ENCODE assay signal across 14 cellular contexts in genomic region chr1:214864896-214865688, GRCh38.
DNase-seq lines count a peak whose midpoint lies in the region; ATAC-seq, FAIRE-seq and TF ChIP-seq lines count a peak whose summit lies in the region.
"Had no signal": no experiment of that assay in that cellular context is flagged by ENCODE, and none has a peak within 500 bp of the region (broad histone marks: within the 10 kb centered on the region; RNA-seq: fewer than 3 reads in every experiment).

No MANE protein-coding gene starts in this region.

- CTCF ChIA-PET in MCF 10A (lab: Yijun Ruan, JAX) = no interaction called here

- H3K9me3 ChIP-seq in breast epithelium = no peaks in the 10 kb centered on the region
- H3K9me3 ChIP-seq in astrocyte (ENCODE audit: insufficient read depth, low read depth, low read length) = no peaks in the 10 kb centered on the region
- H3K9me3 ChIP-seq in WERI-Rb-1 (ENCODE audit: severe bottlenecking) = no peaks in the 10 kb centered on the region
- no peaks in the 10 kb centered on the region for H3K9me3 ChIP-seq in suprapubic skin
- H3K9me3 ChIP-seq: neutrophil had no signal

- no peak overlapping the region for H3K27ac ChIP-seq in breast epithelium
- no peak overlapping the region for H3K27ac ChIP-seq in astrocyte (ENCODE audit: low read depth, low read length)
- no peak overlapping the region for H3K27ac ChIP-seq in WERI-Rb-1
- no peak overlapping the region for H3K27ac ChIP-seq in suprapubic skin
- H3K27ac ChIP-seq: neutrophil had no signal

- H3K4me3 Mint-ChIP-seq in MCF 10A (ENCODE audit: unreplicated experiment) (peak overlapping the region; percentile 17), astrocyte (ENCODE audit: unreplicated experiment) (no peak overlapping the region)
- H3K4me3 Mint-ChIP-seq: memory B cell had no signal

- H3K4me1 Mint-ChIP-seq in MCF 10A (ENCODE audit: insufficient read depth, unreplicated experiment) (peaks cover 49% of the 10 kb centered on the region), astrocyte (ENCODE audit: low read depth, unreplicated experiment) (peaks cover 10% of the 10 kb centered on the region)
- H3K4me1 Mint-ChIP-seq: memory B cell had no signal

- H3K9ac ChIP-seq in astrocyte (ENCODE audit: low read length) = no peak overlapping the region

- peak overlapping the region; percentile 37 for H3K27ac Mint-ChIP-seq in MCF 10A (ENCODE audit: low read depth, unreplicated experiment)
- H3K27ac Mint-ChIP-seq in astrocyte (ENCODE audit: unreplicated experiment) = no peak overlapping the region
- H3K27ac Mint-ChIP-seq: memory B cell had no signal

- H2AFZ ChIP-seq in astrocyte (ENCODE audit: low read depth, low read length) = no peak overlapping the region

- H3K36me3 ChIP-seq in breast epithelium (peaks cover 4% of the 10 kb centered on the region), astrocyte (ENCODE audit: insufficient read depth, low read length) (no peaks in the 10 kb centered on the region), WERI-Rb-1 (no peaks in the 10 kb centered on the region), suprapubic skin (no peaks in the 10 kb centered on the region)
- H3K36me3 ChIP-seq: neutrophil had no signal

- TF ChIP-seq CTCF in MCF 10A (IDR thresholded peaks at IDR 0.05; ENCODE audit: unreplicated experiment) (no peak), breast epithelium (IDR thresholded peaks at IDR 0.05) (no peak), astrocyte (IDR thresholded peaks at IDR 0.05; ENCODE audit: insufficient read depth, low read depth, low read length) (no peak), WERI-Rb-1 (IDR thresholded peaks at IDR 0.05; ENCODE audit: low read depth, low read length) (no peak), suprapubic skin (IDR thresholded peaks at IDR 0.05) (no peak)

- H3K4me3 ChIP-seq in breast epithelium = no peak overlapping the region
- H3K4me3 ChIP-seq in astrocyte (ENCODE audit: insufficient read depth, low read depth, low read length) = no peak overlapping the region
- no peak overlapping the region for H3K4me3 ChIP-seq in WERI-Rb-1 (ENCODE audit: low read depth, low read length)
- no peak overlapping the region for H3K4me3 ChIP-seq in suprapubic skin

- no TSS peak for BruUV-seq in MCF 10A (replicated peaks; lab: Mats Ljungman, UMichigan)

- 84% methylated on average over 3 of the region's 3 CpGs for WGBS in suprapubic skin

- H3K4me1 ChIP-seq in breast epithelium (no peaks in the 10 kb centered on the region), astrocyte (ENCODE audit: insufficient read depth, low read length) (no peaks in the 10 kb centered on the region), suprapubic skin (no peaks in the 10 kb centered on the region)

- peak; percentile 97 for DNase-seq in MCF 10A (ENCODE audit: unreplicated experiment)
- DNase-seq in breast epithelium (ENCODE audit: low spot score in 2 of 2) = no peak
- peak; percentile 69 for DNase-seq in astrocyte (ENCODE audit: low read depth)
- peak; percentile 57 for DNase-seq in fibroblast of the conjunctiva (ENCODE audit: low read depth)
- DNase-seq in WERI-Rb-1 = no peak
- no peak for DNase-seq in foreskin melanocyte
- no peak for DNase-seq in suprapubic skin (ENCODE audit: low spot score in 2 of 2)
- DNase-seq: DMS153; NCI-H1105 treated with DMSO at 0.1 percent for 48 hours; stimulated activated naive CD4-positive, alpha-beta T cell treated with Interleukin-2 at 50 U/mL for 16 hours had no signal

- no peaks in the 10 kb centered on the region for H3K27me3 ChIP-seq in breast epithelium
- H3K27me3 ChIP-seq in astrocyte (ENCODE audit: insufficient read depth, low read length) = no peaks in the 10 kb centered on the region
- no peaks in the 10 kb centered on the region for H3K27me3 ChIP-seq in WERI-Rb-1 (ENCODE audit: insufficient read depth, low read depth, severe bottlenecking)
- no peaks in the 10 kb centered on the region for H3K27me3 ChIP-seq in suprapubic skin
- H3K27me3 ChIP-seq: neutrophil had no signal

- no peaks in the 10 kb centered on the region for H3K27me3 Mint-ChIP-seq in MCF 10A (ENCODE audit: insufficient read depth, unreplicated experiment)
- H3K27me3 Mint-ChIP-seq in astrocyte (ENCODE audit: low read depth, unreplicated experiment) = no peaks in the 10 kb centered on the region
- H3K27me3 Mint-ChIP-seq: memory B cell had no signal

- TF ChIP-seq POLR2A in breast epithelium (IDR thresholded peaks at IDR 0.05) (no peak), suprapubic skin (IDR thresholded peaks at IDR 0.05) (no peak)

- no peaks in the 10 kb centered on the region for H3K36me3 Mint-ChIP-seq in MCF 10A (ENCODE audit: insufficient read depth, unreplicated experiment)
- peaks cover 2% of the 10 kb centered on the region for H3K36me3 Mint-ChIP-seq in astrocyte (ENCODE audit: low read depth, unreplicated experiment)
- H3K36me3 Mint-ChIP-seq: memory B cell had no signal

- intact Hi-C loops in MCF 10A (cut with micrococcal nuclease) (loop anchor here (5.0 kb wide), 1 partner anchor 57 kb away; no protein-coding TSS in a partner anchor), breast epithelium (cut with DNase I; ENCODE audit: low total_unique reads) (no loop called here)

- no peaks in the 10 kb centered on the region for H3K79me2 ChIP-seq in astrocyte (ENCODE audit: insufficient read depth, low read length)

- peak; percentile 55 for FAIRE-seq in astrocyte (lab: Jason Lieb, UNC)
- FAIRE-seq: A204.1 had no signal

- H4K20me1 ChIP-seq in astrocyte (ENCODE audit: insufficient read depth, low read length) = no peaks in the 10 kb centered on the region

- POLR2A ChIA-PET in MCF 10A (lab: Yijun Ruan, JAX) = interaction anchor here (0.7 to 3.6 kb wide), 5 partner anchors 41 to 611 kb away, joined by 3 to 11 read pairs (median 4); no protein-coding TSS in a partner anchor

- H3K9me3 Mint-ChIP-seq in MCF 10A (ENCODE audit: unreplicated experiment) (peaks cover 11% of the 10 kb centered on the region), astrocyte (ENCODE audit: unreplicated experiment) (peaks cover 2% of the 10 kb centered on the region)

- no peak for ATAC-seq in GM21381 (IDR thresholded peaks at IDR 0.05; ENCODE audit: unreplicated experiment)

- no peak overlapping the region for H3K4me2 ChIP-seq in astrocyte (ENCODE audit: low read length)

- TF ChIP-seq EP300 in suprapubic skin (IDR thresholded peaks at IDR 0.05) = no peak

Comparison
In these comparisons a context has a peak if more than half of its experiments do, and no peak if none do; other contexts are left out.
1. DNase-seq: peak in MCF 10A (single experiment), astrocyte (single experiment) and fibroblast of the conjunctiva (single experiment); none in breast epithelium (0 of 2), WERI-Rb-1 (single experiment), foreskin melanocyte (single experiment) and suprapubic skin (0 of 2).